8 cellular contexts compared by ENCODE assay signal in the genomic region with DNA sequence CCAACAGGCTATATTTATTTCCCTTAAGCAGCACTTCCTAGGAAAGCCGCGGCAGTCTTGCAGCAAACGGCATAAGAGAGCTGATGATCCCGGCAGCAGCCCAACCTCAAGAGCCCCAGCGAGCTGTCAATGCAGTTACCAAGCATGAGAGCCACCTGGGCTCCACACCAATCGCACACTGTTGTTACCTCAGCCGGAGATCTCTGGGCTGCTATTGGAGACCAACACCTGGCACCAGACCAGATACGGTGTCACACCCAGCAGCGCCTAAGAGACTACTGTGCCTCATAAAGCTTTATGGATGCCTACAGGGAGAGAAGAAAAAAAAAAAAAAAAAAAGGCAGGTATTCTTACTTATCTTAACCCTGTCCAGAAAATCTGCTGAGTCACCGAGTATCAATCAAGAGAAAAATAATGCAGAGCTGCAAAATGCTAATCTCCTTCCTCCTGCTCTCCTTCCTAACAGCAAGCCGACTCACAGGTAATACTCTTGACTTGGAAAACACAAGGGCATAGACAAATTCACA. TPM values are rescaled to one million over a fixed set of nuclear protein-coding genes. Genes with fewer than 3 reads are reported as not detected.
A peak's percentile ranks its signal among the peaks of the same experiment; 100 is the strongest.
DNase-seq lines count a peak whose midpoint lies in the region; ATAC-seq and TF ChIP-seq lines count a peak whose summit lies in the region.

No MANE protein-coding gene starts in this region.

- H3K4me1 ChIP-seq in esophagus squamous epithelium (peaks cover 38 to 81% (median 52%) of the 10 kb centered on the region in 3 donors), neutrophil (ENCODE audit: control insufficient read depth in 1 of 2, insufficient read depth in 1 of 2, low read depth in 1 of 2, low read length in 1 of 2) (peaks cover 18 to 26% of the 10 kb centered on the region in 2 experiments)

- peak overlapping the region; percentile 73 to 83 (median 75) for H3K27ac ChIP-seq in esophagus squamous epithelium
- peak overlapping the region; percentile 72 for H3K27ac ChIP-seq in neutrophil

- TF ChIP-seq CTCF in GM06990 (IDR thresholded peaks at IDR 0.05; ENCODE audit: insufficient read depth, low read length, poor library complexity, severe bottlenecking) (no peak), NB4 (IDR thresholded peaks at IDR 0.05; ENCODE audit: low read depth, low read length) (no peak), esophagus squamous epithelium (IDR thresholded peaks at IDR 0.05) (no peak), neutrophil (IDR thresholded peaks at IDR 0.05) (no peak)

- peak; percentile 39 for DNase-seq in GM06990 (ENCODE audit: extremely low read depth, insufficient read length)
- DNase-seq in NB4 (ENCODE audit: low read depth) = peak; percentile 11
- DNase-seq in SK-MEL-5 (ENCODE audit: low read depth, low spot score) = peak; percentile 19
- DNase-seq in esophagus squamous epithelium (lab: John Stamatoyannopoulos, UW) = no peak
- DNase-seq in hepatic stellate cell (ENCODE audit: low spot score) = no peak

- H3K36me3 ChIP-seq in GM06990 (ENCODE audit: control insufficient read depth, insufficient read depth, low read length) (no peaks in the 10 kb centered on the region), esophagus squamous epithelium (peaks cover 0 to 30% (median 3%) of the 10 kb centered on the region in 3 donors), neutrophil (peaks cover 28% of the 10 kb centered on the region)

- H3K27me3 ChIP-seq in GM06990 (replicated peaks; ENCODE audit: control insufficient read depth, insufficient read depth, low read length) (no peaks in the 10 kb centered on the region), esophagus squamous epithelium (no peaks in the 10 kb centered on the region), neutrophil (no peaks in the 10 kb centered on the region)

- H3K9me3 ChIP-seq in esophagus squamous epithelium (no peaks in the 10 kb centered on the region), neutrophil (no peaks in the 10 kb centered on the region)

- no peak for TF ChIP-seq POLR2A in NB4 (IDR thresholded peaks at IDR 0.05; ENCODE audit: extremely low read depth, insufficient read length)
- TF ChIP-seq POLR2A in esophagus squamous epithelium (IDR thresholded peaks at IDR 0.05) = peak in 1 of 4 donors; percentile 45

- intact Hi-C loops in esophagus squamous epithelium (cut with DNase I) = no loop called here

- in situ Hi-C loops in SK-MEL-5 (cut with HindIII; ENCODE audit: low pct_unique_long_range_greater_than_20kb, low sequenced_read_pairs) = no loop called here

- WGBS in esophagus squamous epithelium, 2 donors = 7 to 26% methylated on average over 10 to 11 of the region's 11 CpGs

- H3K4me3 ChIP-seq in GM06990 (replicated peaks; ENCODE audit: low read depth, low read length) (no peak overlapping the region), NB4 (ENCODE audit: low read depth, low read length) (no peak overlapping the region), esophagus squamous epithelium (peak overlapping the region in 3 of 4 donors; percentile 2 to 22 (median 19)), neutrophil (ENCODE audit: low read depth in 1 of 2, low read length in 1 of 2) (peak overlapping the region in 1 of 2 experiments; percentile 10)

- peak; percentile 87 for ATAC-seq in GM21825 (IDR thresholded peaks at IDR 0.05; ENCODE audit: unreplicated experiment)
- no peak for ATAC-seq in HG03439 (IDR thresholded peaks at IDR 0.05; ENCODE audit: unreplicated experiment)

RNA-seq across cellular contexts. Expression of a gene that starts 11.6 kb away (rescaled TPM):
- total RNA-seq in SK-MEL-5 (2014; rRNA removed; shearing (Covaris generic)) = 9.7 and 12.3 TPM in 2 replicates
- polyA plus RNA-seq in SK-MEL-5 (2015; cell fraction: cytosol; rRNA removed) = 16.9 and 20.2 TPM in 2 replicates
- polyA plus RNA-seq in SK-MEL-5 (2015; cell fraction: nucleus; rRNA removed) = 174 and 196 TPM in 2 replicates
- total RNA-seq in esophagus squamous epithelium = 10 to 100 TPM; 34.3 to 50.2 (median 40.4) TPM

RNA-seq across cellular contexts. Expression of a gene that starts 25.5 kb away (rescaled TPM):
- not detected in 2 replicates for total RNA-seq in SK-MEL-5 (2014; rRNA removed; shearing (Covaris generic))
- not detected in 2 replicates for polyA plus RNA-seq in SK-MEL-5 (2015; cell fraction: cytosol; rRNA removed)
- polyA plus RNA-seq in SK-MEL-5 (2015; cell fraction: nucleus; rRNA removed) = not detected in 2 replicates
- not detected for total RNA-seq in esophagus squamous epithelium

RNA-seq across cellular contexts. Expression of a gene that starts 46.8 kb away (rescaled TPM):
- total RNA-seq in SK-MEL-5 (2014; rRNA removed; shearing (Covaris generic)) = not detected in 2 replicates
- not detected in 2 replicates for polyA plus RNA-seq in SK-MEL-5 (2015; cell fraction: cytosol; rRNA removed)
- polyA plus RNA-seq in SK-MEL-5 (2015; cell fraction: nucleus; rRNA removed) = not detected in 2 replicates
- not detected for total RNA-seq in esophagus squamous epithelium

Comparison
In these comparisons a context has a peak if more than half of its experiments do, and no peak if none do; other contexts are left out.
1. DNase-seq: peak in GM06990 (single experiment), NB4 (single experiment) and SK-MEL-5 (single experiment); none in esophagus squamous epithelium (single experiment) and hepatic stellate cell (single experiment).
2. H3K4me3 ChIP-seq: peak in esophagus squamous epithelium (3 of 4); none in GM06990 (single experiment) and NB4 (single experiment).